In the genomic region with DNA sequence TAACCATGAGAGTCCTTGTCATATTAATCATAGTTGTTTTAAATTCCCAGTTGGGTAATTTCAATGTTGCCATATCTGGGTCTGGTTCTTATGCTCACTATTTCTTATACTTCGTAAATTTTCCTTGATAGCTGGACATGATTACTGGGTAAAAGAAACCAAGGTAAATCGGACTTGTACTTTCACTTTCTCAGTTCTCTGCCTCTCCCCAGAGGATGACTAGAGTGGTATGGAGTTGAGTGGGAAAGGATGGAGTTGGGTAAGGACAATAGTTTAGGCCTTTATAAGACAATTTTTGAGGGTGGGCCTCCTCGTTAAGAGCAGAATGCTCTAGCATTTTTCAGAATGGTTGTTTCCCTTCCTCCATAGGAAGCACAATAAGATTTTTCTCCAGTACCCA, we compare ENCODE assay signal across 1 cellular context.
TF ChIP-seq lines count a peak whose summit lies in the region.

No MANE protein-coding gene starts in this region.

TF ChIP-seq in SK-N-SH, 30 proteins besides CTCF, POLR2A, EP300 and RAD21 (continued from another document):
- TF ChIP-seq REST (IDR thresholded peaks at IDR 0.05; ENCODE audit: low read depth, low read length) (no peak), TAF1 (IDR thresholded peaks at IDR 0.05; ENCODE audit: borderline replicate concordance, low read depth, low read length) (no peak), IRF3 (IDR thresholded peaks at IDR 0.05; ENCODE audit: low read depth, low read length) (no peak), POLR2AphosphoS5 (IDR thresholded peaks at IDR 0.05; ENCODE audit: low read depth, low read length) (no peak), EZH2phosphoT487 (IDR thresholded peaks at IDR 0.05; ENCODE audit: borderline replicate concordance, low read depth) (no peak), TCF12 (IDR thresholded peaks at IDR 0.05) (no peak), ZBTB33 (IDR thresholded peaks at IDR 0.05; ENCODE audit: borderline replicate concordance, low read depth) (no peak)
- TF ChIP-seq, protein P1, sequence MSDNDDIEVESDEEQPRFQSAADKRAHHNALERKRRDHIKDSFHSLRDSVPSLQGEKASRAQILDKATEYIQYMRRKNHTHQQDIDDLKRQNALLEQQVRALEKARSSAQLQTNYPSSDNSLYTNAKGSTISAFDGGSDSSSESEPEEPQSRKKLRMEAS (IDR thresholded peaks at IDR 0.05; ENCODE audit: low read depth), result no peak
- TF ChIP-seq, protein P2, sequence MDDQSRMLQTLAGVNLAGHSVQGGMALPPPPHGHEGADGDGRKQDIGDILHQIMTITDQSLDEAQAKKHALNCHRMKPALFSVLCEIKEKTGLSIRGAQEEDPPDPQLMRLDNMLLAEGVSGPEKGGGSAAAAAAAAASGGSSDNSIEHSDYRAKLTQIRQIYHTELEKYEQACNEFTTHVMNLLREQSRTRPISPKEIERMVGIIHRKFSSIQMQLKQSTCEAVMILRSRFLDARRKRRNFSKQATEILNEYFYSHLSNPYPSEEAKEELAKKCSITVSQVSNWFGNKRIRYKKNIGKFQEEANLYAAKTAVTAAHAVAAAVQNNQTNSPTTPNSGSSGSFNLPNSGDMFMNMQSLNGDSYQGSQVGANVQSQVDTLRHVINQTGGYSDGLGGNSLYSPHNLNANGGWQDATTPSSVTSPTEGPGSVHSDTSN (IDR thresholded peaks at IDR 0.05), result no peak
- TF ChIP-seq, protein P3, sequence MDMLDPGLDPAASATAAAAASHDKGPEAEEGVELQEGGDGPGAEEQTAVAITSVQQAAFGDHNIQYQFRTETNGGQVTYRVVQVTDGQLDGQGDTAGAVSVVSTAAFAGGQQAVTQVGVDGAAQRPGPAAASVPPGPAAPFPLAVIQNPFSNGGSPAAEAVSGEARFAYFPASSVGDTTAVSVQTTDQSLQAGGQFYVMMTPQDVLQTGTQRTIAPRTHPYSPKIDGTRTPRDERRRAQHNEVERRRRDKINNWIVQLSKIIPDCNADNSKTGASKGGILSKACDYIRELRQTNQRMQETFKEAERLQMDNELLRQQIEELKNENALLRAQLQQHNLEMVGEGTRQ (IDR thresholded peaks at IDR 0.05; ENCODE audit: borderline replicate concordance, low read depth, low read length), result no peak
